Comparison of ENCODE assay signal across 8 cellular contexts in genomic region chr10:118595598-118596425, GRCh38.
A peak's percentile ranks its signal among the peaks of the same experiment; 100 is the strongest.
DNase-seq lines count a peak whose midpoint lies in the region; TF ChIP-seq lines count a peak whose summit lies in the region.

Gene PRLHR (minus strand): TSS chr10:118595648. CDS start chr10:118595244, 404 bp downstream.

- DNase-seq in NCI-H2171 treated with DMSO at 0.1 percent for 48 hours (lab: John Stamatoyannopoulos, UW) (peak; percentile 60), NCI-H2171 (lab: John Stamatoyannopoulos, UW) (no peak), NCI-H82 treated with DMSO at 0.1 percent for 48 hours (lab: John Stamatoyannopoulos, UW; ENCODE audit: unreplicated experiment) (peak; percentile 41), erythroblast (lab: John Stamatoyannopoulos, UW) (peak; percentile 19 to 20), posterior cingulate gyrus (peak in 7 of 10 donors; percentile 23 to 92 (median 50)), NCI-H446 treated with DMSO at 0.1 percent for 48 hours (lab: John Stamatoyannopoulos, UW) (no peak)
- DNase-seq in stimulated activated CD4-positive, alpha-beta T cell treated with anti-CD3 and anti-CD28 coated beads, Interleukin-4, amount 100 ng/mL, for 24 hours, result no peak
- no peak for DNase-seq in activated CD4-positive, CD25-positive, alpha-beta regulatory T cell (lab: John Stamatoyannopoulos, UW)

- intact Hi-C loops in posterior cingulate gyrus (cut with DNase I), result no loop called here

- no peak for TF ChIP-seq POLR2A in erythroblast (IDR thresholded peaks at IDR 0.05; ENCODE audit: low read length)

Comparison
In these comparisons a context has a peak if more than half of its experiments do, and no peak if none do; other contexts are left out.
1. DNase-seq: peak in NCI-H2171 treated with DMSO at 0.1 percent for 48 hours (single experiment), NCI-H82 treated with DMSO at 0.1 percent for 48 hours (single experiment), erythroblast (2 of 2) and posterior cingulate gyrus (7 of 10); none in NCI-H2171 (single experiment), NCI-H446 treated with DMSO at 0.1 percent for 48 hours (single experiment), stimulated activated CD4-positive, alpha-beta T cell treated with anti-CD3 and anti-CD28 coated beads, Interleukin-4, amount 100 ng/mL, for 24 hours (single experiment) and activated CD4-positive, CD25-positive, alpha-beta regulatory T cell (0 of 4).